8 cellular contexts compared by ENCODE assay signal in genomic region chr4:85498068-85498733, GRCh38. TPM values are rescaled to one million over a fixed set of nuclear protein-coding genes. Genes with fewer than 3 reads are reported as not detected.
DNase-seq lines count a peak whose midpoint lies in the region; ATAC-seq and TF ChIP-seq lines count a peak whose summit lies in the region.

No MANE protein-coding gene starts in this region.

- no peaks in the 10 kb centered on the region for H4K20me1 ChIP-seq in IMR-90 (ENCODE audit: insufficient read depth, low read length)

- H2AK9ac ChIP-seq in IMR-90 (replicated peaks; ENCODE audit: low read depth, low read length, poor library complexity) = no peak overlapping the region

- no peak overlapping the region for H3K4me3 Mint-ChIP-seq in natural killer cell

- in situ Hi-C loops in IMR-90 (cut with MboI; ENCODE audit: low sequenced_read_pairs) (no loop called here), brain microvascular endothelial cell (cut with HindIII; ENCODE audit: low pct_ligation_motif_present, low sequenced_read_pairs) (no loop called here), ACHN (cut with HindIII; ENCODE audit: low pct_ligation_motif_present, low pct_unique_long_range_greater_than_20kb, low sequenced_read_pairs) (no loop called here)

- no peak overlapping the region for H3K4me3 ChIP-seq in IMR-90 (ENCODE audit: insufficient read depth, low read depth, low read length)
- no peak overlapping the region for H3K4me3 ChIP-seq in brain microvascular endothelial cell (ENCODE audit: low read depth, low read length)

- H3K9ac ChIP-seq in IMR-90 (ENCODE audit: low read depth, low read length) = no peak overlapping the region

- 0 out of 2 replicates have a peak overlapping the region, but pooled peaks have one; percentile 14 for H2BK20ac ChIP-seq in IMR-90 (ENCODE audit: low read depth, low read length)

- no peak overlapping the region for H3K18ac ChIP-seq in IMR-90 (ENCODE audit: low read depth, low read length)

- no peak overlapping the region for H3K56ac ChIP-seq in IMR-90 (ENCODE audit: extremely low read depth, insufficient read depth, low read length)

- H3K27ac ChIP-seq in IMR-90 (ENCODE audit: insufficient read depth, low read length) = no peak overlapping the region; the same call in 1 of the 2 replicates
- no peak overlapping the region for H3K27ac ChIP-seq in brain microvascular endothelial cell

- H3K27me3 Mint-ChIP-seq in natural killer cell (ENCODE audit: low read depth in 2 of 2) = no peaks in the 10 kb centered on the region

- H2BK15ac ChIP-seq in IMR-90 (ENCODE audit: low read depth, low read length) = no peak overlapping the region

- no peak overlapping the region for H3K23ac ChIP-seq in IMR-90 (ENCODE audit: low read depth, low read length)

- no peak for TF ChIP-seq RAD21 in IMR-90 (IDR thresholded peaks at IDR 0.05; ENCODE audit: low read length)

- no peak overlapping the region for H4K91ac ChIP-seq in IMR-90 (ENCODE audit: insufficient read depth, low read depth, low read length)

- TF ChIP-seq CTCF in GM10248 (IDR thresholded peaks at IDR 0.05; ENCODE audit: control extremely low read depth, extremely low read depth, low read depth, missing control alignments) (no peak), IMR-90 (conservative IDR thresholded peaks at IDR 0.05; ENCODE audit: low read depth, low read length) (no peak), brain microvascular endothelial cell (IDR thresholded peaks at IDR 0.05; ENCODE audit: low read depth, low read length, missing control alignments) (no peak), natural killer cell (IDR thresholded peaks at IDR 0.05) (no peak)

- no CpG with 5 or more reads among the region's 5 CpGs for WGBS in IMR-90 (ENCODE audit: extremely low coverage in 2 of 2, insufficient read length in 1 of 2), 2 experiments

- no peak overlapping the region for H4K5ac ChIP-seq in IMR-90 (ENCODE audit: low read depth, low read length)

- BruUV-seq in IMR-90 (replicated peaks; lab: Mats Ljungman, UMichigan) = no TSS peak

- no peaks in the 10 kb centered on the region for H3K79me1 ChIP-seq in IMR-90 (ENCODE audit: low read depth in 1 of 2, low read length in 2 of 2)

- H2BK5ac ChIP-seq in IMR-90 (ENCODE audit: low read depth, low read length, poor library complexity, severe bottlenecking) = no peak overlapping the region

- H3K4me2 ChIP-seq in IMR-90 (ENCODE audit: low read depth, low read length) = no peak overlapping the region; the same call in 1 of the 2 replicates

- no peak overlapping the region for H3K27ac Mint-ChIP-seq in natural killer cell

- no peak overlapping the region for H3K14ac ChIP-seq in IMR-90 (replicated peaks; ENCODE audit: low read depth, low read length)

- no peak overlapping the region for H2AK5ac ChIP-seq in IMR-90 (ENCODE audit: low read depth, low read length)

- peaks cover 10 to 12% of the 10 kb centered on the region in 2 donors for H3K9me3 Mint-ChIP-seq in natural killer cell

- POLR2A ChIA-PET in GM10248 (lab: Yijun Ruan, JAX) = no interaction called here
- POLR2A ChIA-PET in IMR-90 (lab: Charles Lee; ENCODE audit: unreplicated experiment) = no interaction called here

- intact Hi-C loops in IMR-90 (cut with micrococcal nuclease) (no loop called here), natural killer cell (cut with micrococcal nuclease) (no loop called here)

- H3K9me1 ChIP-seq in IMR-90 (ENCODE audit: insufficient read depth, low read length) = no peaks in the 10 kb centered on the region

- TF ChIP-seq POLR2A in IMR-90 (IDR thresholded peaks at IDR 0.05; ENCODE audit: low read depth, low read length) = no peak

- H3K36me3 ChIP-seq in IMR-90 (ENCODE audit: control insufficient read depth, insufficient read depth, low read length) = no peaks in the 10 kb centered on the region
- H3K36me3 ChIP-seq in brain microvascular endothelial cell (replicated peaks) = no peaks in the 10 kb centered on the region

- H3K9me3 ChIP-seq in IMR-90 (ENCODE audit: control insufficient read depth, insufficient read depth, low read length) = no peaks in the 10 kb centered on the region

- H3K36me3 Mint-ChIP-seq in natural killer cell = no peaks in the 10 kb centered on the region

- peak; percentile 98 for ATAC-seq in GM21786 (IDR thresholded peaks at IDR 0.05; ENCODE audit: unreplicated experiment)
- peak; percentile 68 for ATAC-seq in IMR-90 (ENCODE audit: low read depth)
- peak in 2 of 3 donors; percentile 49 to 78 for ATAC-seq in natural killer cell

- no peak overlapping the region for H2BK120ac ChIP-seq in IMR-90 (ENCODE audit: low read depth, low read length)

- DNase-seq in GM10248 (ENCODE audit: extremely low spot score) (peak; percentile 49), IMR-90 (peak; percentile 28), brain microvascular endothelial cell (peak; percentile 44), natural killer cell (no peak), ACHN (no peak), COLO668 (lab: John Stamatoyannopoulos, UW; ENCODE audit: unreplicated experiment) (no peak)
- no peak for DNase-seq in activated CD8-positive, alpha-beta memory T cell treated with anti-CD3 and anti-CD28 coated beads, Interleukin-2, amount 50 U/mL, for 48 hours

- H3K4me1 ChIP-seq in IMR-90 (ENCODE audit: control insufficient read depth, insufficient read depth, low read length) = peaks cover 2% of the 10 kb centered on the region

- no peaks in the 10 kb centered on the region for H3K4me1 Mint-ChIP-seq in natural killer cell

- H3K27me3 ChIP-seq in IMR-90 (ENCODE audit: control insufficient read depth, insufficient read depth, low read length) (no peaks in the 10 kb centered on the region), brain microvascular endothelial cell (replicated peaks) (no peaks in the 10 kb centered on the region)

- CTCF ChIA-PET in GM10248 (lab: Yijun Ruan, JAX) = interaction anchor here (1.0 to 3.6 kb wide), 6 partner anchors 9 to 249 kb away, joined by 3 to 15 read pairs (median 4); no protein-coding TSS in a partner anchor
- CTCF ChIA-PET in IMR-90 (lab: Yijun Ruan, JAX) = no interaction called here

- dilution Hi-C loops in IMR-90 (cut with HindIII; ENCODE audit: low sequenced_read_pairs, unreplicated experiment) = no loop called here

- peak overlapping the region; percentile 49 for H2AFZ ChIP-seq in IMR-90 (replicated peaks; ENCODE audit: low read length, poor library complexity)

- H4K8ac ChIP-seq in IMR-90 (ENCODE audit: low read depth in 2 of 2, low read length in 2 of 2) = no peak overlapping the region

- no peak overlapping the region for H3K4ac ChIP-seq in IMR-90 (ENCODE audit: low read depth, low read length)

TF ChIP-seq in IMR-90, 13 proteins besides CTCF, POLR2A, EP300 and RAD21:
- TF ChIP-seq ELK1 (IDR thresholded peaks at IDR 0.05; ENCODE audit: borderline replicate concordance, low read depth, low read length) (no peak), NFE2L2 (IDR thresholded peaks at IDR 0.05; ENCODE audit: low read depth, low read length) (no peak), CEBPB (IDR thresholded peaks at IDR 0.05; ENCODE audit: low read depth, low read length) (no peak), MAFK (IDR thresholded peaks at IDR 0.05; ENCODE audit: low read depth, low read length) (no peak), MAZ (IDR thresholded peaks at IDR 0.05; ENCODE audit: borderline replicate concordance, low read depth, low read length) (no peak), RCOR1 (IDR thresholded peaks at IDR 0.05; ENCODE audit: insufficient replicate concordance, low read length) (no peak), USF2 (IDR thresholded peaks at IDR 0.05; ENCODE audit: low read depth, low read length) (no peak), SMC3 (IDR thresholded peaks at IDR 0.05; ENCODE audit: low read depth, low read length) (no peak), RFX5 (IDR thresholded peaks at IDR 0.05; ENCODE audit: low read depth, low read length) (no peak)

RNA-seq across cellular contexts. Expression of gene ARHGAP24, which starts 23.3 kb away (rescaled TPM):
- 21.9 and 24.0 TPM in 2 replicates for total RNA-seq in IMR-90 (2012; rRNA removed)
- polyA plus RNA-seq in IMR-90 (2012; rRNA removed) = 11.3 and 11.9 TPM in 2 replicates
- 3.7 and 5.5 TPM in 2 replicates for polyA plus RNA-seq in IMR-90 (2012; cell fraction: cytosol; rRNA removed)
- 3.1 and 16.0 TPM in 2 replicates for polyA plus RNA-seq in IMR-90 (2012; cell fraction: nucleus; rRNA removed; ENCODE audit: low replicate concordance)
- total RNA-seq in natural killer cell = 1 to 10 TPM; 1.7 to 3.6 (median 1.7) TPM

Comparison
In these comparisons a context has a peak if more than half of its experiments do, and no peak if none do; other contexts are left out.
1. DNase-seq: peak in GM10248 (single experiment), IMR-90 (single experiment) and brain microvascular endothelial cell (single experiment); none in natural killer cell (single experiment), activated CD8-positive, alpha-beta memory T cell treated with anti-CD3 and anti-CD28 coated beads, Interleukin-2, amount 50 U/mL, for 48 hours (single experiment), ACHN (single experiment) and COLO668 (single experiment).
2. Peak in every context shown above with its lines, with median percentiles within 50 percentile points of each other: ATAC-seq.